ENCODE assay signal across 30 cellular contexts in the genomic region with DNA sequence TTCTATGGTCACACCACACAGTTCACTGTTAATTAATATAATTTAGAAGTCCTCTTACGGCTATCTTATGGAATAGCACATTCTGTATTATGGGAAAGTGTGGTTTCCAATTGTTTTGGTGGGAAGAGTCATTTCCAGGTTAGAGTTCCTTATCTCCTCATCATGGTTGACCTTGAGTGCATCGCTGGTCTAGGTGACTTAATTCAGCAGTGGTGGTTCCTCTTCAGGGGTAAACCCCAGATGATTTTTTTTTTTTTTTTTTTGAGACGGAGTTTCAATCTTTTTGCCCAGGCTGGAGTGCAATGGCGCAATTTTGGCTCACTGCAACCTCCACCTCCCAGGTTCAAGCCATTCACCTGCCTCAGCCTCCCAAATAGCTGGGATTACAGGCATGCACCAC.
"Had no signal": no experiment of that assay in that cellular context is flagged by ENCODE, and none has a peak within 500 bp of the region (broad histone marks: within the 10 kb centered on the region; RNA-seq: fewer than 3 reads in every experiment).

No MANE protein-coding gene starts in this region.

- H3K4me3 Mint-ChIP-seq: activated CD4-positive, alpha-beta T cell treated with anti-CD3 and anti-CD28 coated beads, Interleukin-2, amount 10 ng/mL, durations not matched to agents 7 days and 5 days; activated CD8-positive, alpha-beta T cell treated with anti-CD3 and anti-CD28 coated beads for 36 hours; neural crest cell; stimulated activated naive CD8-positive, alpha-beta T cell treated with anti-CD3 and anti-CD28 coated beads, Interleukin-15, amount 100 ng/mL, for 72 hours; type B pancreatic cell had no signal

- H2AFZ ChIP-seq: parathyroid adenoma had no signal

- H3K4me3 ChIP-seq: colonic mucosa, esophagus squamous epithelium, heart right ventricle, lower lobe of right lung, psoas muscle, uterus had no signal

- H3K9me3 ChIP-seq: colonic mucosa, esophagus squamous epithelium, heart right ventricle, lower lobe of right lung, psoas muscle, uterus had no signal

- H3K9me3 Mint-ChIP-seq: activated CD4-positive, alpha-beta T cell treated with anti-CD3 and anti-CD28 coated beads, Interleukin-2, amount 10 ng/mL, durations not matched to agents 7 days and 5 days; activated CD8-positive, alpha-beta T cell treated with anti-CD3 and anti-CD28 coated beads for 36 hours; activated naive CD4-positive, alpha-beta T cell treated with anti-CD3 and anti-CD28 coated beads, Interleukin-2, amount 50 U/mL, for 72 hours; activated T-helper 2 cell treated with anti-CD3 and anti-CD28 coated beads, Interferon-gamma antibody, Interleukin-2, Interleukin-4, amounts not matched to agents 10 μg/mL and 5 μg/mL and 100 μg/mL, durations not matched to agents 14 hours and 24 hours and 36 hours; naive thymus-derived CD4-positive, alpha-beta T cell; neural crest cell; stimulated activated naive CD8-positive, alpha-beta T cell treated with anti-CD3 and anti-CD28 coated beads, Interleukin-15, amount 100 ng/mL, for 72 hours; type B pancreatic cell had no signal

- ATAC-seq: heart right ventricle, left lobe of liver, lower lobe of right lung, psoas muscle had no signal

- H3K4me1 ChIP-seq: colonic mucosa, esophagus squamous epithelium, lower lobe of right lung, parathyroid adenoma, psoas muscle, uterus had no signal

- FAIRE-seq: endometrium had no signal

- H3K27ac ChIP-seq: colonic mucosa, epithelial cell of prostate, lower lobe of right lung, parathyroid adenoma, psoas muscle, uterus had no signal

- H3K9ac ChIP-seq: parathyroid adenoma had no signal

- H3K27me3 Mint-ChIP-seq: type B pancreatic cell had no signal

- H3K79me2 ChIP-seq: parathyroid adenoma had no signal

- H3K36me3 Mint-ChIP-seq: activated naive CD4-positive, alpha-beta T cell treated with anti-CD3 and anti-CD28 coated beads, Interleukin-2, amount 50 U/mL, for 72 hours; naive thymus-derived CD4-positive, alpha-beta T cell; type B pancreatic cell had no signal

- H3K27ac Mint-ChIP-seq: activated CD8-positive, alpha-beta T cell treated with anti-CD3 and anti-CD28 coated beads for 36 hours; activated naive CD4-positive, alpha-beta T cell treated with anti-CD3 and anti-CD28 coated beads, Interleukin-2, amount 50 U/mL, for 72 hours; activated T-helper 2 cell treated with anti-CD3 and anti-CD28 coated beads, Interferon-gamma antibody, Interleukin-2, Interleukin-4, amounts not matched to agents 10 μg/mL and 5 μg/mL and 100 μg/mL, durations not matched to agents 14 hours and 24 hours and 36 hours; stimulated activated naive CD8-positive, alpha-beta T cell treated with anti-CD3 and anti-CD28 coated beads, Interleukin-15, amount 100 ng/mL, for 72 hours; type B pancreatic cell had no signal

- H3K27me3 ChIP-seq: colonic mucosa, esophagus squamous epithelium, heart right ventricle, uterus had no signal

- H3K36me3 ChIP-seq: colonic mucosa, esophagus squamous epithelium, heart right ventricle, lower lobe of right lung, uterus had no signal

- DNase-seq: activated CD4-positive, alpha-beta T cell treated with anti-CD3 and anti-CD28 coated beads for 1 hour; activated CD4-positive, alpha-beta T cell treated with anti-CD3 and anti-CD28 coated beads, Interleukin-2, amount 10 ng/mL, durations not matched to agents 7 days and 5 days; activated CD8-positive, alpha-beta T cell treated with anti-CD3 and anti-CD28 coated beads for 36 hours; activated naive CD4-positive, alpha-beta T cell; activated T-cell treated with anti-CD3 and anti-CD28 coated beads, Interleukin-2, amount 50 U/mL, for 48 hours; cerebellar nuclear complex; colonic mucosa; effector CD8-positive, alpha-beta T cell; esophagus squamous epithelium; foreskin melanocyte; heart right ventricle; kidney glomerular epithelial cell; lower lobe of right lung; mesendoderm; naive thymus-derived CD4-positive, alpha-beta T cell; nucleus accumbens; psoas muscle; stimulated activated CD4-positive, alpha-beta T cell treated with anti-CD3 and anti-CD28 coated beads, Interleukin-2, amount 100 ng/mL, for 48 hours; stimulated activated naive CD8-positive, alpha-beta T cell treated with anti-CD3 and anti-CD28 coated beads, Interleukin-15, amount 100 ng/mL, for 72 hours; substantia nigra; T-helper 2 cell; uterus had no signal
